Comparison of ENCODE assay signal across 12 cellular contexts in genomic region chr17:1298616-1299015, GRCh38. TPM values are rescaled to one million over a fixed set of nuclear protein-coding genes. Genes with fewer than 3 reads are reported as not detected.
DNase-seq lines count a peak whose midpoint lies in the region; ATAC-seq, FAIRE-seq and TF ChIP-seq lines count a peak whose summit lies in the region.
"Had no signal": no experiment of that assay in that cellular context is flagged by ENCODE, and none has a peak within 500 bp of the region (broad histone marks: within the 10 kb centered on the region; RNA-seq: fewer than 3 reads in every experiment).

No MANE protein-coding gene starts in this region.

- H3K27ac ChIP-seq in subcutaneous abdominal adipose tissue (ENCODE audit: low read depth, low read length), result peak overlapping the region; percentile 72
- no peak overlapping the region for H3K27ac ChIP-seq in kidney (ENCODE audit: low read depth in 2 of 2, low read length in 2 of 2)
- H3K27ac ChIP-seq: neutrophil, upper lobe of left lung had no signal

- peak; percentile 12 for DNase-seq in NCI-H2227 (lab: John Stamatoyannopoulos, UW; ENCODE audit: unreplicated experiment)
- no peak for DNase-seq in NCI-H2227 treated with DMSO at 0.1 percent for 48 hours (lab: John Stamatoyannopoulos, UW)
- DNase-seq in activated naive CD4-positive, alpha-beta T cell treated with Interleukin-2 at 50 U/mL for 16 hours, result peak; percentile 51
- DNase-seq in mesothelial cell of epicardium (ENCODE audit: low spot score in 2 of 2, unreplicated experiment in 2 of 2), result peak in 1 of 2 experiments; percentile 66
- no peak for DNase-seq in kidney
- DNase-seq in NOMO-1 treated with dmso at 0.1 percent for 144 hours (lab: John Stamatoyannopoulos, UW; ENCODE audit: unreplicated experiment), result no peak
- DNase-seq: ACHN had no signal

- H3K9ac ChIP-seq in subcutaneous abdominal adipose tissue (ENCODE audit: low read length in 5 of 5) (peak overlapping the region in 1 of 5 donors; percentile 26), kidney (ENCODE audit: low read length in 2 of 2) (no peak overlapping the region)

- ATAC-seq in GM21737 (IDR thresholded peaks at IDR 0.05; ENCODE audit: unreplicated experiment), result no peak

- intact Hi-C loops in kidney (cut with DNase I), result no loop called here

- H3K9me3 Mint-ChIP-seq in mesothelial cell of epicardium, result no peaks in the 10 kb centered on the region

- H3K27me3 Mint-ChIP-seq in mesothelial cell of epicardium (ENCODE audit: low read depth), result peaks cover 35% of the 10 kb centered on the region

- H3K9me3 ChIP-seq in subcutaneous abdominal adipose tissue (ENCODE audit: control insufficient read depth in 5 of 5, low read length in 5 of 5) (no peaks in the 10 kb centered on the region), kidney (ENCODE audit: control insufficient read depth in 1 of 2, low read length in 2 of 2) (no peaks in the 10 kb centered on the region)
- H3K9me3 ChIP-seq: neutrophil, upper lobe of left lung had no signal

- peaks cover 10% of the 10 kb centered on the region for H3K4me1 Mint-ChIP-seq in mesothelial cell of epicardium

- no peaks in the 10 kb centered on the region for H3K36me3 Mint-ChIP-seq in mesothelial cell of epicardium

- peaks cover 0 to 21% (median 11%) of the 10 kb centered on the region in 5 donors for H3K27me3 ChIP-seq in subcutaneous abdominal adipose tissue (ENCODE audit: control insufficient read depth in 5 of 5, insufficient read depth in 4 of 5, low read length in 5 of 5)

- H3K4me1 ChIP-seq in subcutaneous abdominal adipose tissue (ENCODE audit: control insufficient read depth in 5 of 5, insufficient read depth in 5 of 5, low read length in 5 of 5), result peaks cover 0 to 74% (median 52%) of the 10 kb centered on the region in 5 donors
- no peaks in the 10 kb centered on the region for H3K4me1 ChIP-seq in kidney (ENCODE audit: control insufficient read depth in 1 of 2, insufficient read depth in 1 of 2, low read depth in 1 of 2, low read length in 2 of 2)

- H3K36me3 ChIP-seq in subcutaneous abdominal adipose tissue (ENCODE audit: control insufficient read depth in 5 of 5, insufficient read depth in 5 of 5, low read length in 5 of 5), result peaks cover 0 to 39% (median 21%) of the 10 kb centered on the region in 5 donors
- no peaks in the 10 kb centered on the region for H3K36me3 ChIP-seq in kidney (ENCODE audit: control insufficient read depth in 1 of 2, insufficient read depth in 2 of 2, low read length in 2 of 2)
- H3K36me3 ChIP-seq: neutrophil, upper lobe of left lung had no signal

- TF ChIP-seq CTCF in mesothelial cell of epicardium (IDR thresholded peaks at IDR 0.05; ENCODE audit: unreplicated experiment) (no peak), kidney (IDR thresholded peaks at IDR 0.05; ENCODE audit: borderline replicate concordance, extremely low read depth, insufficient read depth) (no peak)

- FAIRE-seq in kidney (lab: Jason Lieb, UNC), result no peak

- peak overlapping the region; percentile 26 for H3K4me3 Mint-ChIP-seq in mesothelial cell of epicardium

- H3K4me3 ChIP-seq in subcutaneous abdominal adipose tissue (ENCODE audit: low read depth in 1 of 5, low read length in 5 of 5) (no peak overlapping the region), kidney (ENCODE audit: low read length in 2 of 2) (no peak overlapping the region)
- H3K4me3 ChIP-seq: upper lobe of left lung had no signal

- H3K27ac Mint-ChIP-seq in mesothelial cell of epicardium, result no peak overlapping the region

RNA-seq across cellular contexts. Expression of gene TRARG1, which starts 19.2 kb away (rescaled TPM):
- not detected in 3 replicates for total RNA-seq in mesothelial cell of epicardium
- not detected for total RNA-seq in kidney
- not detected for polyA plus RNA-seq in kidney (ENCODE audit: insufficient read depth, low read depth, low replicate concordance)
- total RNA-seq: NCI-H460, upper lobe of left lung had no signal

RNA-seq across cellular contexts. Expression of gene BHLHA9, which starts 28.4 kb away (rescaled TPM):
- not detected in 3 replicates for total RNA-seq in mesothelial cell of epicardium
- total RNA-seq in kidney, result not detected
- polyA plus RNA-seq in kidney (ENCODE audit: insufficient read depth, low read depth, low replicate concordance), result not detected
- total RNA-seq: NCI-H460, upper lobe of left lung had no signal

Comparison
In these comparisons a context has a peak if more than half of its experiments do, and no peak if none do; other contexts are left out.
1. DNase-seq: peak in NCI-H2227 (single experiment) and activated naive CD4-positive, alpha-beta T cell treated with Interleukin-2 at 50 U/mL for 16 hours (single experiment); none in NCI-H2227 treated with DMSO at 0.1 percent for 48 hours (single experiment), kidney (single experiment) and NOMO-1 treated with dmso at 0.1 percent for 144 hours (single experiment).